Comparison of ENCODE assay signal across 8 cellular contexts in the genomic region with DNA sequence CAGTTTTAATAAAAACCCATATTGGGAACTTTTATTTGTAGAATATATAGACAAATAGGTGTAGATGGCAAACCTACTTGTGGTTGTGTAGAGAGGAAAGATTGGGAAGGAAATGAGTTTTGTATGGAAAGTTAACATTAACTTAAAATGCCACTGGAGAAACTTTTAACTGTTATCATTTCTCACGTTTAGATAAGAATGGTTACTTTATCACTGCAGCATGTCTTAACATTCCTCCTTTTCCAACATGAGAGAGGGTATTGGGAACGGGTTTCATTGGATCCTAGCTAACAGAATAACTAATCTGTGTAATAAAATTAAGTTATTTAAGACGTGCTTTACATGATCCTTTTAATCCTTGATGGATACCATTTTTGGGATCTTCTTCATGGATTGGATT. TPM values are rescaled to one million over a fixed set of nuclear protein-coding genes. Genes with fewer than 3 reads are reported as not detected.
DNase-seq lines count a peak whose midpoint lies in the region; ATAC-seq and TF ChIP-seq lines count a peak whose summit lies in the region.
"Had no signal": no experiment of that assay in that cellular context is flagged by ENCODE, and none has a peak within 500 bp of the region (broad histone marks: within the 10 kb centered on the region; RNA-seq: fewer than 3 reads in every experiment).

No MANE protein-coding gene starts in this region.

- peaks cover 28% of the 10 kb centered on the region for H3K4me1 ChIP-seq in smooth muscle cell (ENCODE audit: low read depth)

- H3K27me3 ChIP-seq in WERI-Rb-1 (ENCODE audit: insufficient read depth, low read depth, severe bottlenecking) (no peaks in the 10 kb centered on the region), smooth muscle cell (ENCODE audit: low read depth) (no peaks in the 10 kb centered on the region)

- DNase-seq in HFF-Myc (ENCODE audit: extremely low read depth, low read depth) (no peak), WERI-Rb-1 (no peak), fibroblast of villous mesenchyme (ENCODE audit: low read depth) (peak; percentile 47), smooth muscle cell (lab: John Stamatoyannopoulos, UW; ENCODE audit: unreplicated experiment) (no peak)
- DNase-seq: NK-92 treated with Interleukin-12 subunit alpha and Interleukin-12 subunit beta, amount 100 ng/mL, for 24 hours had no signal

- H2AFZ ChIP-seq in smooth muscle cell (ENCODE audit: low read depth): no peak overlapping the region

- H3K4me3 ChIP-seq in HFF-Myc (replicated peaks; ENCODE audit: low read depth, low read length) (peak overlapping the region; percentile 82), WERI-Rb-1 (ENCODE audit: low read depth, low read length) (peak overlapping the region; percentile 85), fibroblast of villous mesenchyme (ENCODE audit: low read depth, low read length) (peak overlapping the region; percentile 88), smooth muscle cell (peak overlapping the region; percentile 79)

- H3K79me2 ChIP-seq in smooth muscle cell (ENCODE audit: low read depth): peaks cover 72% of the 10 kb centered on the region

- peak overlapping the region; percentile 91 for H3K4me2 ChIP-seq in smooth muscle cell

- ATAC-seq in GM21367 (IDR thresholded peaks at IDR 0.05; ENCODE audit: unreplicated experiment) (no peak), HG03095 (IDR thresholded peaks at IDR 0.05; ENCODE audit: unreplicated experiment) (no peak), esophagus mucosa (no peak)

- H3K27ac ChIP-seq in WERI-Rb-1 (peak overlapping the region; percentile 99; the same call in 1 of the 2 replicates), smooth muscle cell (ENCODE audit: low read depth) (peak overlapping the region; percentile 97)

- 5% methylated on average over 3 of the region's 3 CpGs for WGBS in smooth muscle cell (ENCODE audit: low lambda C conversion rate)

- H3K9me3 ChIP-seq in WERI-Rb-1 (ENCODE audit: severe bottlenecking): no peaks in the 10 kb centered on the region
- no peaks in the 10 kb centered on the region for H3K9me3 ChIP-seq in smooth muscle cell (replicated peaks; ENCODE audit: low read depth)

- peak overlapping the region; percentile 94 for H3K9ac ChIP-seq in smooth muscle cell (ENCODE audit: low read depth)

- TF ChIP-seq CTCF in HFF-Myc (IDR thresholded peaks at IDR 0.05; ENCODE audit: low read depth, low read length, missing control alignments): no peak
- TF ChIP-seq CTCF in WERI-Rb-1 (IDR thresholded peaks at IDR 0.05; ENCODE audit: low read depth, low read length): no peak
- TF ChIP-seq CTCF in fibroblast of villous mesenchyme (IDR thresholded peaks at IDR 0.05; ENCODE audit: insufficient read depth, low read depth, low read length): no peak
- no peak for TF ChIP-seq CTCF in smooth muscle cell (IDR thresholded peaks at IDR 0.05; ENCODE audit: borderline replicate concordance, insufficient read depth, poor library complexity, severe bottlenecking)

- H4K20me1 ChIP-seq in smooth muscle cell (ENCODE audit: low read depth): peaks cover 61% of the 10 kb centered on the region

- H3F3A ChIP-seq in smooth muscle cell (ENCODE audit: low read depth): peaks cover 11% of the 10 kb centered on the region

- H3K36me3 ChIP-seq in WERI-Rb-1 (peaks cover 45% of the 10 kb centered on the region), smooth muscle cell (ENCODE audit: low read depth) (peaks cover 4% of the 10 kb centered on the region)

RNA-seq across cellular contexts. Expression of a gene that starts 1.8 kb away (rescaled TPM):
- 50.3 and 57.0 TPM in 2 replicates for total RNA-seq in fibroblast of villous mesenchyme
- 70.5 and 73.3 TPM in 2 replicates for total RNA-seq in smooth muscle cell
- 60.0 and 75.6 TPM in 2 replicates for polyA plus RNA-seq in smooth muscle cell
- 50.6 TPM for total RNA-seq in esophagus mucosa

RNA-seq across cellular contexts. Expression of a gene that starts 20.4 kb away (rescaled TPM):
- total RNA-seq in fibroblast of villous mesenchyme: 8.4 and 13.4 TPM in 2 replicates
- 3.0 and 4.8 TPM in 2 replicates for total RNA-seq in smooth muscle cell
- 12.4 and 16.1 TPM in 2 replicates for polyA plus RNA-seq in smooth muscle cell
- 9.6 TPM for total RNA-seq in esophagus mucosa
